10 cellular contexts compared by ENCODE assay signal in genomic region chr7:66554326-66554725, GRCh38.
"Had no signal": no experiment of that assay in that cellular context is flagged by ENCODE, and none has a peak within 500 bp of the region (broad histone marks: within the 10 kb centered on the region; RNA-seq: fewer than 3 reads in every experiment).

No MANE protein-coding gene starts in this region.

- H3K9me3 ChIP-seq: body of pancreas, mucosa of descending colon had no signal

- H3K27me3 ChIP-seq: body of pancreas had no signal

- ATAC-seq: activated CD8-positive, alpha-beta T cell treated with anti-CD3 and anti-CD28 coated beads, Interleukin-2, amount 10 ng/mL, durations not matched to agents 7 days and 5 days; body of pancreas; left colon; mucosa of descending colon had no signal

- DNase-seq: activated CD4-positive, alpha-beta T cell treated with anti-CD3 and anti-CD28 coated beads for 4 hours; activated CD8-positive, alpha-beta T cell treated with anti-CD3 and anti-CD28 coated beads, Interleukin-2, amount 10 ng/mL, durations not matched to agents 7 days and 5 days; activated naive CD4-positive, alpha-beta T cell treated with anti-CD3 and anti-CD28 coated beads, Interleukin-2, amount 10 ng/mL, durations not matched to agents 7 days and 5 days; body of pancreas; left colon; mammary epithelial cell; mucosa of descending colon; T1000; WERI-Rb-1 had no signal

- H3K4me3 ChIP-seq: body of pancreas, mucosa of descending colon, skin epidermis had no signal

- H3K27ac ChIP-seq: body of pancreas, WERI-Rb-1 had no signal
